15 cellular contexts compared by ENCODE assay signal in genomic region chr1:43879414-43879813, GRCh38. TPM values are rescaled to one million over a fixed set of nuclear protein-coding genes. Genes with fewer than 3 reads are reported as not detected.
DNase-seq lines count a peak whose midpoint lies in the region; ATAC-seq, FAIRE-seq and TF ChIP-seq lines count a peak whose summit lies in the region.
"Had no signal": no experiment of that assay in that cellular context is flagged by ENCODE, and none has a peak within 500 bp of the region (broad histone marks: within the 10 kb centered on the region; RNA-seq: fewer than 3 reads in every experiment).

No MANE protein-coding gene starts in this region.

- no peak overlapping the region for H2AFZ ChIP-seq in ACC112 (ENCODE audit: low read length, unreplicated experiment)

- H3K4me3 ChIP-seq in ACC112 (ENCODE audit: low read depth, low read length) (no peak overlapping the region), fibroblast of the aortic adventitia (ENCODE audit: low read depth, low read length) (no peak overlapping the region)
- H3K4me3 ChIP-seq: coronary artery, esophagus squamous epithelium, upper lobe of right lung had no signal

- no peaks in the 10 kb centered on the region for H3K79me2 ChIP-seq in ACC112 (ENCODE audit: control insufficient read depth, insufficient read depth, low read length, unreplicated experiment)

- peaks cover 26% of the 10 kb centered on the region for H3K4me1 ChIP-seq in ACC112 (ENCODE audit: control insufficient read depth, insufficient read depth, low read length, unreplicated experiment)
- H3K4me1 ChIP-seq: upper lobe of right lung had no signal

- TF ChIP-seq CTCF in fibroblast of the aortic adventitia (IDR thresholded peaks at IDR 0.05; ENCODE audit: insufficient read depth, low read length), result no peak

- TF ChIP-seq POLR2A in H54 (IDR thresholded peaks at IDR 0.05; ENCODE audit: low read depth, low read length), result no peak

- H3K27ac ChIP-seq in ACC112 (ENCODE audit: low read depth, low read length), result peak overlapping the region; percentile 11; the same call in 1 of the 2 replicates
- H3K27ac ChIP-seq: C4-2B, upper lobe of right lung had no signal

- DNase-seq in H54 (ENCODE audit: insufficient read length, low spot score), result peak; percentile 53
- DNase-seq in T1000 (lab: John Stamatoyannopoulos, UW), result peak; percentile 55
- DNase-seq in fibroblast of the aortic adventitia (ENCODE audit: low read depth), result peak; percentile 77
- DNase-seq in SIG-M5 treated with dmso at 0.1 percent for 504 hours (lab: John Stamatoyannopoulos, UW; ENCODE audit: unreplicated experiment), result no peak
- DNase-seq: activated CD4-positive, CD25-positive, alpha-beta regulatory T cell; esophagus squamous epithelium; midbrain; stimulated activated CD8-positive, alpha-beta memory T cell treated with anti-CD3 and anti-CD28 coated beads, Interleukin-4, amount 100 ng/mL, for 48 hours; upper lobe of right lung had no signal

- H3K36me3 ChIP-seq in ACC112 (ENCODE audit: insufficient read depth, low read length), result no peaks in the 10 kb centered on the region; the same call in 1 of the 2 replicates
- H3K36me3 ChIP-seq: esophagus squamous epithelium, upper lobe of right lung had no signal

- no peaks in the 10 kb centered on the region for H3K27me3 ChIP-seq in ACC112 (ENCODE audit: insufficient read depth, low read length)
- H3K27me3 ChIP-seq: esophagus squamous epithelium, upper lobe of right lung had no signal

- FAIRE-seq in H54 (lab: Jason Lieb, UNC), result peak; percentile 61

- ATAC-seq in HG03571 (IDR thresholded peaks at IDR 0.05; ENCODE audit: unreplicated experiment), result no peak
- no peak for ATAC-seq in HG03520 (IDR thresholded peaks at IDR 0.05; ENCODE audit: unreplicated experiment)
- no peak for ATAC-seq in HG03139 (IDR thresholded peaks at IDR 0.05; ENCODE audit: unreplicated experiment)
- ATAC-seq: upper lobe of right lung had no signal

RNA-seq across cellular contexts. Expression of gene ARTN, which starts 54.2 kb away (rescaled TPM):
- total RNA-seq in fibroblast of the aortic adventitia (ENCODE audit: low replicate concordance), result not detected in 2 replicates
